Comparison of ENCODE assay signal across 9 cellular contexts in genomic region chr21:41359754-41360071, GRCh38. TPM values are rescaled to one million over a fixed set of nuclear protein-coding genes. Genes with fewer than 3 reads are reported as not detected.
DNase-seq lines count a peak whose midpoint lies in the region; ATAC-seq and TF ChIP-seq lines count a peak whose summit lies in the region.
"Not testable (repeated sequence)": the region's sequence is repeated elsewhere in the genome, so short reads cannot be mapped to it uniquely, and the experiment has no call there.
"Had no signal": no experiment of that assay in that cellular context is flagged by ENCODE, and none has a peak within 500 bp of the region (broad histone marks: within the 10 kb centered on the region; RNA-seq: fewer than 3 reads in every experiment).

No MANE protein-coding gene starts in this region.

- not testable (repeated sequence) for DNase-seq in CD8-positive, alpha-beta memory T cell; activated CD4-positive, alpha-beta T cell treated with anti-CD3 and anti-CD28 coated beads, Interleukin-2, amount 10 ng/mL, durations not matched to agents 24 days and 14 days; adipocyte (ENCODE audit: low read depth); neural progenitor cell (ENCODE audit: low spot score)
- peak; percentile 43 for DNase-seq in mesenteric fat pad (ENCODE audit: low spot score)

- H2AFZ ChIP-seq in neural progenitor cell (replicated peaks), result peak overlapping the region; percentile 72

- not testable (repeated sequence) for TF ChIP-seq CTCF in neural progenitor cell (IDR thresholded peaks at IDR 0.05)

- H3K9ac ChIP-seq in adipocyte (ENCODE audit: low read length), result peak overlapping the region; percentile 82
- not testable (repeated sequence) for H3K9ac ChIP-seq in neural progenitor cell; stomach smooth muscle (ENCODE audit: low read length in 2 of 2)

- not testable (repeated sequence) for H3K9me3 ChIP-seq in CD8-positive, alpha-beta memory T cell (ENCODE audit: low read length); adipocyte (ENCODE audit: control insufficient read depth, low read length); neural progenitor cell (ENCODE audit: low read depth); stomach smooth muscle (ENCODE audit: control insufficient read depth in 2 of 2, low read length in 2 of 2)

- not testable (repeated sequence) for H3K36me3 ChIP-seq in CD8-positive, alpha-beta memory T cell (ENCODE audit: insufficient read depth, low read length); adipocyte (ENCODE audit: control insufficient read depth, insufficient read depth, low read length, severe bottlenecking); neural progenitor cell; stomach smooth muscle (ENCODE audit: control insufficient read depth in 2 of 2, insufficient read depth in 2 of 2, low read length in 2 of 2)

- H3K27me3 Mint-ChIP-seq in CD8-positive, alpha-beta memory T cell; neural progenitor cell (ENCODE audit: insufficient read depth, low read depth): not testable (repeated sequence)
- peaks cover 12% of the 10 kb centered on the region for H3K27me3 Mint-ChIP-seq in activated CD4-positive, alpha-beta T cell treated with anti-CD3 and anti-CD28 coated beads, Interleukin-2, amount 10 ng/mL, durations not matched to agents 24 days and 14 days

- peaks cover 0 to 18% (median under 1%) of the 10 kb centered on the region in 3 donors for H3K36me3 Mint-ChIP-seq in CD8-positive, alpha-beta memory T cell
- H3K36me3 Mint-ChIP-seq in activated CD4-positive, alpha-beta T cell treated with anti-CD3 and anti-CD28 coated beads, Interleukin-2, amount 10 ng/mL, durations not matched to agents 24 days and 14 days (ENCODE audit: low read depth); neural progenitor cell: not testable (repeated sequence)

- not testable (repeated sequence) for H3F3A ChIP-seq in neural progenitor cell (ENCODE audit: low read depth)

- POLR2A ChIA-PET in CD8-positive, alpha-beta memory T cell (lab: Charles Lee), result not testable (repeated sequence)

- peaks cover 27 to 40% (median 35%) of the 10 kb centered on the region in 3 donors for H3K4me1 Mint-ChIP-seq in CD8-positive, alpha-beta memory T cell
- H3K4me1 Mint-ChIP-seq in activated CD4-positive, alpha-beta T cell treated with anti-CD3 and anti-CD28 coated beads, Interleukin-2, amount 10 ng/mL, durations not matched to agents 24 days and 14 days, result peaks cover 40% of the 10 kb centered on the region
- H3K4me1 Mint-ChIP-seq in neural progenitor cell, result not testable (repeated sequence)

- peak; percentile 55 for ATAC-seq in esophagus mucosa

- CTCF ChIA-PET in CD8-positive, alpha-beta memory T cell (lab: Charles Lee), result interaction anchor here (1.2 kb wide), 1 partner anchor 76 kb away, joined by 4 read pairs; no protein-coding TSS in a partner anchor

- H3K27ac Mint-ChIP-seq in CD8-positive, alpha-beta memory T cell, result peak overlapping the region in 6 of 8 donors; percentile 29 to 81 (median 58)
- peak overlapping the region; percentile 40 for H3K27ac Mint-ChIP-seq in activated CD4-positive, alpha-beta T cell treated with anti-CD3 and anti-CD28 coated beads, Interleukin-2, amount 10 ng/mL, durations not matched to agents 24 days and 14 days
- not testable (repeated sequence) for H3K27ac Mint-ChIP-seq in neural progenitor cell

- H3K4me3 ChIP-seq in CD8-positive, alpha-beta memory T cell (ENCODE audit: low read length); adipocyte (ENCODE audit: low read length); neural progenitor cell; stomach smooth muscle (ENCODE audit: low read length in 2 of 2): not testable (repeated sequence)

- H3K9me3 Mint-ChIP-seq in CD8-positive, alpha-beta memory T cell; activated CD4-positive, alpha-beta T cell treated with anti-CD3 and anti-CD28 coated beads, Interleukin-2, amount 10 ng/mL, durations not matched to agents 24 days and 14 days; neural progenitor cell: not testable (repeated sequence)

- not testable (repeated sequence) for H4K20me1 ChIP-seq in neural progenitor cell (ENCODE audit: low read depth)

- H3K79me2 ChIP-seq in neural progenitor cell (ENCODE audit: low read depth), result not testable (repeated sequence)

- H3K27ac ChIP-seq in CD8-positive, alpha-beta memory T cell (ENCODE audit: low read depth, low read length); neural progenitor cell: not testable (repeated sequence)
- H3K27ac ChIP-seq in stomach smooth muscle (ENCODE audit: low read length), result peak overlapping the region; percentile 11

- H3K4me3 Mint-ChIP-seq in CD8-positive, alpha-beta memory T cell, result peak overlapping the region in 1 of 7 donors; percentile 25
- H3K4me3 Mint-ChIP-seq in activated CD4-positive, alpha-beta T cell treated with anti-CD3 and anti-CD28 coated beads, Interleukin-2, amount 10 ng/mL, durations not matched to agents 24 days and 14 days; neural progenitor cell: not testable (repeated sequence)

- intact Hi-C loops in activated CD4-positive, alpha-beta T cell treated with anti-CD3 and anti-CD28 coated beads, Interleukin-2, amount 10 ng/mL, durations not matched to agents 24 days and 14 days (cut with micrococcal nuclease), result loop anchor here (5.0 to 10.0 kb wide), 3 partner anchors 72 to 1165 kb away; no protein-coding TSS in a partner anchor

- peaks cover 29% of the 10 kb centered on the region for H3K4me1 ChIP-seq in CD8-positive, alpha-beta memory T cell (ENCODE audit: insufficient read depth, low read length)
- H3K4me1 ChIP-seq in adipocyte (ENCODE audit: control insufficient read depth, insufficient read depth, low read length), result peaks cover 34% of the 10 kb centered on the region
- not testable (repeated sequence) for H3K4me1 ChIP-seq in neural progenitor cell; stomach smooth muscle (ENCODE audit: control insufficient read depth, insufficient read depth, low read length)

- H3K4me2 ChIP-seq in neural progenitor cell, result not testable (repeated sequence)

- not testable (repeated sequence) for H3K27me3 ChIP-seq in CD8-positive, alpha-beta memory T cell (ENCODE audit: insufficient read depth, low read length, poor library complexity, severe bottlenecking); adipocyte (replicated peaks; ENCODE audit: control insufficient read depth, insufficient read depth, low read length); neural progenitor cell; stomach smooth muscle (ENCODE audit: control insufficient read depth in 1 of 2, insufficient read depth in 2 of 2, low read length in 2 of 2)

RNA-seq across cellular contexts. Expression of gene MX2, which starts 2.1 kb away (rescaled TPM):
- total RNA-seq in CD8-positive, alpha-beta memory T cell, result 10 to 100 TPM; 13.2 to 17.1 TPM
- polyA plus RNA-seq in CD8-positive, alpha-beta memory T cell, result 37.2 TPM
- total RNA-seq in activated CD4-positive, alpha-beta T cell treated with anti-CD3 and anti-CD28 coated beads, Interleukin-2, amount 10 ng/mL, durations not matched to agents 24 days and 14 days, result 8.6 and 11.5 TPM in 2 replicates
- total RNA-seq in esophagus mucosa (4.2 TPM), mesenteric fat pad (39.9 TPM), neural progenitor cell (ENCODE audit: low replicate concordance) (2.2 and 3.3 TPM in 2 replicates)
- total RNA-seq: A673 had no signal

RNA-seq across cellular contexts. Expression of gene FAM3B, which starts 43.1 kb away (rescaled TPM):
- not detected for total RNA-seq in CD8-positive, alpha-beta memory T cell
- not detected for polyA plus RNA-seq in CD8-positive, alpha-beta memory T cell
- not detected in 2 replicates for total RNA-seq in activated CD4-positive, alpha-beta T cell treated with anti-CD3 and anti-CD28 coated beads, Interleukin-2, amount 10 ng/mL, durations not matched to agents 24 days and 14 days
- total RNA-seq in esophagus mucosa, result 23.3 TPM
- 0.90 TPM for total RNA-seq in mesenteric fat pad
- total RNA-seq in neural progenitor cell (ENCODE audit: low replicate concordance), result not detected in 2 replicates
- total RNA-seq: A673, LHCN-M2 had no signal

Comparison
In these comparisons a context has a peak if more than half of its experiments do, and no peak if none do; other contexts are left out.
1. RNA of gene FAM3B, which starts 43.1 kb away (total RNA-seq): 23.3 TPM in esophagus mucosa (single experiment); 0.90 TPM in mesenteric fat pad (single experiment), not detected in CD8-positive, alpha-beta memory T cell, not detected in activated CD4-positive, alpha-beta T cell treated with anti-CD3 and anti-CD28 coated beads, Interleukin-2, amount 10 ng/mL, durations not matched to agents 24 days and 14 days and not detected in neural progenitor cell; every median in the first group is over 10 times any median in the second.